Comparison of ENCODE assay signal across 20 cellular contexts in the genomic region with DNA sequence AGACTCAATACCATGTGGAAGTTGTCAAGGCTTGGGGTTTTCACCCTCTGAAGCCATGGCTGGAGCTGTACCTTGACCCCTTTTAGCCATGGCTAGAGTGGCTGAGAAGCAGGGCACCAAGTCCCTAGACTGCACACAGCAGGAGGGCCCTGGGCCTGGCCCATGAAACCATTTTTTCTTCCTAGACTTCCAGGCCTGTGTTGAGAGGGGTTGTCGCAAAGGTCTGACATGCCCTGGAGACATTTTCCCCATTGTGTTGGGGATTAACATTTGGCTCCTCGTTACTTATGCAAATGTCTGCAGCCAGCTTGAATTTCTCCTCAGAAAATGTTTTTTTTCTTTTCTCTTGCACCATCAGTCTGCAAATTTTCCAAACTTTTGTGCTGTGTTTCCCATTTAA.
DNase-seq lines count a peak whose midpoint lies in the region; ATAC-seq and TF ChIP-seq lines count a peak whose summit lies in the region.
"Had no signal": no experiment of that assay in that cellular context is flagged by ENCODE, and none has a peak within 500 bp of the region (broad histone marks: within the 10 kb centered on the region; RNA-seq: fewer than 3 reads in every experiment).

No MANE protein-coding gene starts in this region.

- H2BK5ac ChIP-seq in mesendoderm (ENCODE audit: low read length): no peak overlapping the region

- H4K8ac ChIP-seq in mesendoderm (ENCODE audit: low read depth, low read length): no peak overlapping the region

- no peaks in the 10 kb centered on the region for H3K79me2 ChIP-seq in mesendoderm (ENCODE audit: control insufficient read depth, insufficient read depth, low read length)

- no peak overlapping the region for H3K23ac ChIP-seq in mesendoderm (ENCODE audit: low read length)

- DNase-seq in HAP-1 (ENCODE audit: low spot score in 2 of 2) (peak; percentile 36 to 66), WTC11 (ENCODE audit: low spot score) (no peak), mesendoderm (peak; percentile 66), HUDEP-2 (lab: John Stamatoyannopoulos, UW; ENCODE audit: unreplicated experiment in 76 of 76) (no peak), NCI-H128 (lab: John Stamatoyannopoulos, UW; ENCODE audit: unreplicated experiment) (no peak)
- DNase-seq: DMS79; GM23248; NCI-H1436 treated with DMSO at 0.1 percent for 48 hours; NCI-H2029 treated with DMSO at 0.1 percent for 48 hours; NCI-H2171; NCI-H69; NK-92 treated with Interleukin-12 subunit alpha and Interleukin-12 subunit beta, amount 100 ng/mL, for 24 hours; PC-3; RPMI8226; SIG-M5 had no signal

- H3K27me3 Mint-ChIP-seq in WTC11 (ENCODE audit: low read depth): no peaks in the 10 kb centered on the region

- no peak overlapping the region for H2AK5ac ChIP-seq in mesendoderm (ENCODE audit: low read length)

- peaks cover 52% of the 10 kb centered on the region for H3K36me3 Mint-ChIP-seq in WTC11

- in situ Hi-C loops in HAP-1 (cut with MboI; ENCODE audit: low sequenced_read_pairs): no loop called here

- peaks cover 0 to 27% (median 12%) of the 10 kb centered on the region in 11 experiments; a peak in 18 of 22 replicates for H3K9me3 ChIP-seq in BLaER1 treated with 17β-estradiol and CSF1 and Interleukin-3, amounts not matched to agents 10 nM and 100 nM (replicated peaks in 1 of 11)
- H3K9me3 ChIP-seq in HAP-1: peaks cover 15% of the 10 kb centered on the region

- no CpG with 5 or more reads among the region's 2 CpGs for WGBS in mesendoderm (ENCODE audit: extremely low coverage, insufficient coverage, low lambda C conversion rate)

- H3K27me3 ChIP-seq in BLaER1 treated with 17β-estradiol and CSF1 and Interleukin-3, amounts not matched to agents 10 nM and 100 nM: no peaks in the 10 kb centered on the region
- H3K27me3 ChIP-seq in HAP-1 (ENCODE audit: low read depth): no peaks in the 10 kb centered on the region
- H3K27me3 ChIP-seq in mesendoderm (ENCODE audit: insufficient read depth, low read length, poor library complexity): no peaks in the 10 kb centered on the region
- H3K27me3 ChIP-seq: BLaER1 had no signal

- H3K56ac ChIP-seq in mesendoderm (ENCODE audit: low read length): no peak overlapping the region

- H3K9ac ChIP-seq in BLaER1 treated with 17β-estradiol and CSF1 and Interleukin-3, amounts not matched to agents 10 nM and 100 nM: 0 out of 22 replicates have a peak overlapping the region, but pooled peaks of 1 of the 11 experiments have one; percentile 16
- no peak overlapping the region for H3K9ac ChIP-seq in mesendoderm (ENCODE audit: low read length)
- H3K9ac ChIP-seq: BLaER1, GM23248, KMS-11 had no signal

- H3K4me1 Mint-ChIP-seq in WTC11: peaks cover 28% of the 10 kb centered on the region

- no peak overlapping the region for H2BK15ac ChIP-seq in mesendoderm (replicated peaks; ENCODE audit: low read depth)

- no peak overlapping the region for H3K4ac ChIP-seq in mesendoderm (ENCODE audit: low read depth, low read length)

- no peak overlapping the region for H3K18ac ChIP-seq in mesendoderm (ENCODE audit: low read length)

- POLR2A ChIA-PET in WTC11 (lab: Charles Lee): no interaction called here

- no peak overlapping the region for H2BK120ac ChIP-seq in mesendoderm (ENCODE audit: low read depth, low read length)

- peaks cover 0 to 27% (median 9%) of the 10 kb centered on the region in 10 experiments; a peak in 14 of 20 replicates for H3K4me1 ChIP-seq in BLaER1 treated with 17β-estradiol and CSF1 and Interleukin-3, amounts not matched to agents 10 nM and 100 nM
- H3K4me1 ChIP-seq in HAP-1 (peaks cover 4% of the 10 kb centered on the region; the same call in 1 of the 2 replicates), mesendoderm (ENCODE audit: control insufficient read depth, low read depth, low read length) (no peaks in the 10 kb centered on the region)
- H3K4me1 ChIP-seq: BLaER1 had no signal

- no peak for TF ChIP-seq CTCF in WTC11 (IDR thresholded peaks at IDR 0.05)

- no peaks in the 10 kb centered on the region for H4K20me1 ChIP-seq in BLaER1 treated with 17β-estradiol and CSF1 and Interleukin-3, amounts not matched to agents 10 nM and 100 nM
- H4K20me1 ChIP-seq: BLaER1 had no signal

- H3K79me1 ChIP-seq in mesendoderm (ENCODE audit: low read length): no peaks in the 10 kb centered on the region

- H3K4me2 ChIP-seq in BLaER1 treated with 17β-estradiol and CSF1 and Interleukin-3, amounts not matched to agents 10 nM and 100 nM: peak overlapping the region in 8 of 11 experiments; percentile 4 to 70 (median 30); a peak in 11 of 22 replicates
- H3K4me2 ChIP-seq in mesendoderm (ENCODE audit: low read length): no peak overlapping the region
- H3K4me2 ChIP-seq: BLaER1, KMS-11 had no signal

- no peak overlapping the region for H3K4me3 Mint-ChIP-seq in WTC11

- no peak overlapping the region for H3K4me3 ChIP-seq in BLaER1 treated with 17β-estradiol and CSF1 and Interleukin-3, amounts not matched to agents 10 nM and 100 nM
- H3K4me3 ChIP-seq in HAP-1 (no peak overlapping the region), mesendoderm (ENCODE audit: low read length) (no peak overlapping the region)
- H3K4me3 ChIP-seq: BLaER1, GM23248 had no signal

- CTCF ChIA-PET in WTC11 (lab: Charles Lee): interaction anchor here (1.2 kb wide), 1 partner anchor 25 kb away, joined by 5 read pairs; a partner anchor contains a TSS

- H3K27ac ChIP-seq in BLaER1 treated with 17β-estradiol and CSF1 and Interleukin-3, amounts not matched to agents 10 nM and 100 nM: peak overlapping the region in 1 of 11 experiments; percentile 22; a peak in 1 of 22 replicates
- no peak overlapping the region for H3K27ac ChIP-seq in mesendoderm (ENCODE audit: low read depth, low read length)
- H3K27ac ChIP-seq: BLaER1, GM23248, KMS-11 had no signal

- H3K36me3 ChIP-seq in BLaER1 treated with 17β-estradiol and CSF1 and Interleukin-3, amounts not matched to agents 10 nM and 100 nM: peaks cover 20 to 60% (median 46%) of the 10 kb centered on the region in 11 experiments
- H3K36me3 ChIP-seq in HAP-1 (replicated peaks): peaks cover 32% of the 10 kb centered on the region
- H3K36me3 ChIP-seq in mesendoderm (ENCODE audit: control insufficient read depth, insufficient read depth, low read length): no peaks in the 10 kb centered on the region

- no peak; the same call in none of the 2 replicates for ATAC-seq in WTC11
- ATAC-seq in HG03175 (IDR thresholded peaks at IDR 0.05; ENCODE audit: unreplicated experiment): no peak
- ATAC-seq in HG02981 (IDR thresholded peaks at IDR 0.05; ENCODE audit: unreplicated experiment): no peak
- ATAC-seq: PC-3 had no signal

- H4K5ac ChIP-seq in mesendoderm (ENCODE audit: low read length): no peak overlapping the region

- H3K27ac Mint-ChIP-seq in WTC11: peak overlapping the region; percentile 71

- peaks cover 31% of the 10 kb centered on the region for H3K9me3 Mint-ChIP-seq in WTC11

TF ChIP-seq in WTC11, 78 proteins besides CTCF, POLR2A, EP300 and RAD21:
- TF ChIP-seq SMAD4 (CRISPR knock-in tag; IDR thresholded peaks at IDR 0.05): no peak
- TF ChIP-seq SMAD3 (CRISPR knock-in tag; IDR thresholded peaks at IDR 0.05; ENCODE audit: borderline replicate concordance): no peak
- no peak for TF ChIP-seq ATF1 (CRISPR knock-in tag; IDR thresholded peaks at IDR 0.05)
- no peak for TF ChIP-seq ZNF232 (CRISPR knock-in tag; IDR thresholded peaks at IDR 0.05)
- TF ChIP-seq JAZF1 (CRISPR knock-in tag; IDR thresholded peaks at IDR 0.05): no peak
- TF ChIP-seq, protein P1, sequence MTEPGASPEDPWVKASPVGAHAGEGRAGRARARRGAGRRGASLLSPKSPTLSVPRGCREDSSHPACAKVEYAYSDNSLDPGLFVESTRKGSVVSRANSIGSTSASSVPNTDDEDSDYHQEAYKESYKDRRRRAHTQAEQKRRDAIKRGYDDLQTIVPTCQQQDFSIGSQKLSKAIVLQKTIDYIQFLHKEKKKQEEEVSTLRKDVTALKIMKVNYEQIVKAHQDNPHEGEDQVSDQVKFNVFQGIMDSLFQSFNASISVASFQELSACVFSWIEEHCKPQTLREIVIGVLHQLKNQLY (CRISPR knock-in tag; IDR thresholded peaks at IDR 0.05): no peak
- TF ChIP-seq, protein P2, sequence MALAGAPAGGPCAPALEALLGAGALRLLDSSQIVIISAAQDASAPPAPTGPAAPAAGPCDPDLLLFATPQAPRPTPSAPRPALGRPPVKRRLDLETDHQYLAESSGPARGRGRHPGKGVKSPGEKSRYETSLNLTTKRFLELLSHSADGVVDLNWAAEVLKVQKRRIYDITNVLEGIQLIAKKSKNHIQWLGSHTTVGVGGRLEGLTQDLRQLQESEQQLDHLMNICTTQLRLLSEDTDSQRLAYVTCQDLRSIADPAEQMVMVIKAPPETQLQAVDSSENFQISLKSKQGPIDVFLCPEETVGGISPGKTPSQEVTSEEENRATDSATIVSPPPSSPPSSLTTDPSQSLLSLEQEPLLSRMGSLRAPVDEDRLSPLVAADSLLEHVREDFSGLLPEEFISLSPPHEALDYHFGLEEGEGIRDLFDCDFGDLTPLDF (CRISPR knock-in tag; IDR thresholded peaks at IDR 0.05): no peak
- no peak for TF ChIP-seq FOXK1 (CRISPR knock-in tag; IDR thresholded peaks at IDR 0.05)
- TF ChIP-seq ZNF121 (CRISPR knock-in tag; IDR thresholded peaks at IDR 0.05): no peak

Comparison
In these comparisons a context has a peak if more than half of its experiments do, and no peak if none do; other contexts are left out.
1. DNase-seq: peak in HAP-1 (2 of 2) and mesendoderm (single experiment); none in WTC11 (single experiment), HUDEP-2 (0 of 76) and NCI-H128 (single experiment).